In genomic region chr20:54432966-54433365, GRCh38 we compare ENCODE assay signal across 2 cellular contexts.
TF ChIP-seq lines count a peak whose summit lies in the region.

No MANE protein-coding gene starts in this region.

TF ChIP-seq in GM12878, 131 proteins besides CTCF, POLR2A, EP300 and RAD21:
- TF ChIP-seq YY1 (IDR thresholded peaks at IDR 0.05; ENCODE audit: low read depth, low read length) (no peak), NFXL1 (IDR thresholded peaks at IDR 0.05; ENCODE audit: borderline replicate concordance) (peak; percentile 77)

TF ChIP-seq in K562, 482 proteins besides CTCF, POLR2A, EP300 and RAD21:
- TF ChIP-seq ZBTB11 (CRISPR knock-in tag; IDR thresholded peaks at IDR 0.05) (peak in 1 of 3 experiments; percentile 48; a peak in 1 of 6 replicates), EWSR1 (IDR thresholded peaks at IDR 0.05; ENCODE audit: borderline replicate concordance, low read depth, partially characterized antibody) (peak; percentile 51), DLX4 (CRISPR knock-in tag; IDR thresholded peaks at IDR 0.05) (no peak), ZNF518B (CRISPR knock-in tag; IDR thresholded peaks at IDR 0.05) (no peak), LCOR (CRISPR knock-in tag; IDR thresholded peaks at IDR 0.05) (no peak)
TF ChIP-seq in K562: peak in this region for 2.
